In the genomic region with DNA sequence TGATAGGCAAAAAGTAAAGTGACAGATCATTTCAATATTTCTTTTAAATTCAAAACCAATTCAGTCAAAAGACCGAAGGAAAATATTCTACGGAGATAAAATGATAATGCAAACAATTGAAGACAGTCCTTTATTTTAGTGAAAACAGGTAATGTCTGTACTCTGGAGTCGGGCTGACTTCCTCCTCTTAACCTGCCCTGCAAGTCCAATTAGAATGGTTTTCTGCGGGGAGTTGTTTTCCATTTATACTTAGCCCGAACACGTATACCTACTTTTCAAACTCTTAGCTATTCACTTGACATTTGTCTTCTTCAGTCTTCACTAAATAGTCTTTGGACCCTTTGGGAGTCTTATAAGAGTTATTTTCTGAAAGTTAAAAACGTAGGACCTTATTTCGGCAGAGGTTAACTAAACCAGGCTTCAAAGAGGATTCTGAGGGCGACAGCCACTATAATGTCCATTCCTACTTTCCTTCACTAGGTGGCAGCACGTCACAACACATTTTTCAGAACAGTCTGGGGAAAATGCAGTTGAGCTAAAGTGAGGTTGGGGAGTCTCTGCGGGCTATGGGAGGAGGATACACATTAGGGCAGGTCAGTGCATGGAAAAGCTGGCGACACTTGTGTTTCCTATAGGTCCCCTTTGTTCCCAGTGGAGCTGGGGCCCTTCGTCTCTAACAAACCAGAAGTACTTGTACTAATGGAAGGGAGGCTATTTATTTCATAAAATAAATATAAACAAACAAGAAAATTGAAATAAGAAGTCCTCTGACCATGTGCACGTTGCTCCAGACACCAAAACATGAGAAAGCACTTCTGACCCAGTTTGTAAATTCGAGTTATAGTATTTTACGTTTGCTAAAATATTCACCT, we compare ENCODE assay signal across 8 cellular contexts.
DNase-seq lines count a peak whose midpoint lies in the region; ATAC-seq, FAIRE-seq and TF ChIP-seq lines count a peak whose summit lies in the region.

No MANE protein-coding gene starts in this region.

- H3K9ac ChIP-seq in SK-N-MC (ENCODE audit: insufficient read length), result no peak overlapping the region
- no peak overlapping the region for H3K9ac ChIP-seq in kidney (ENCODE audit: low read length in 2 of 2)

- no peak overlapping the region for H3K27ac ChIP-seq in SK-N-MC
- H3K27ac ChIP-seq in breast epithelium, result peak overlapping the region in 1 of 2 donors; percentile 41
- H3K27ac ChIP-seq in kidney (ENCODE audit: low read depth in 2 of 2, low read length in 2 of 2), result no peak overlapping the region

- no peak for TF ChIP-seq POLR2A in breast epithelium (IDR thresholded peaks at IDR 0.05)

- ATAC-seq in GM21717 (IDR thresholded peaks at IDR 0.05; ENCODE audit: unreplicated experiment), result peak; percentile 76
- no peak for ATAC-seq in HG03565 (IDR thresholded peaks at IDR 0.05; ENCODE audit: unreplicated experiment)

- peak; percentile 76 for DNase-seq in DMS153 (lab: John Stamatoyannopoulos, UW)
- DNase-seq in NCI-H1092 (lab: John Stamatoyannopoulos, UW), result peak; percentile 58
- peak; percentile 8 for DNase-seq in SK-N-MC (ENCODE audit: low read depth, low spot score)
- peak in 1 of 2 donors; percentile 32 for DNase-seq in breast epithelium (ENCODE audit: low spot score in 2 of 2)
- no peak for DNase-seq in kidney
- peak; percentile 27 for DNase-seq in stimulated activated CD4-positive, alpha-beta T cell treated with anti-CD3 and anti-CD28 coated beads, Interleukin-1b, Interleukin-23, amount 100 ng/mL, for 48 hours

- peak; percentile 23 for FAIRE-seq in kidney (lab: Jason Lieb, UNC)

- no peak overlapping the region for H3K4me3 ChIP-seq in SK-N-MC
- H3K4me3 ChIP-seq in breast epithelium, result peak overlapping the region in 2 of 3 donors; percentile 11 to 13
- no peak overlapping the region for H3K4me3 ChIP-seq in kidney (ENCODE audit: low read length in 2 of 2)

- no peaks in the 10 kb centered on the region for H3K9me3 ChIP-seq in SK-N-MC (ENCODE audit: low read depth, low read length)
- H3K9me3 ChIP-seq in breast epithelium, result no peaks in the 10 kb centered on the region
- H3K9me3 ChIP-seq in kidney (ENCODE audit: control insufficient read depth in 1 of 2, low read length in 2 of 2), result no peaks in the 10 kb centered on the region

- H3K36me3 ChIP-seq in SK-N-MC (ENCODE audit: insufficient read depth, low read length) (no peaks in the 10 kb centered on the region), breast epithelium (no peaks in the 10 kb centered on the region), kidney (ENCODE audit: control insufficient read depth in 1 of 2, insufficient read depth in 2 of 2, low read length in 2 of 2) (no peaks in the 10 kb centered on the region)

- peak; percentile 49 to 78 (median 70) for TF ChIP-seq CTCF in breast epithelium (IDR thresholded peaks at IDR 0.05)
- TF ChIP-seq CTCF in kidney (IDR thresholded peaks at IDR 0.05; ENCODE audit: borderline replicate concordance, extremely low read depth, insufficient read depth), result peak; percentile 77

- H3K4me1 ChIP-seq in breast epithelium (no peaks in the 10 kb centered on the region), kidney (ENCODE audit: control insufficient read depth in 1 of 2, insufficient read depth in 1 of 2, low read depth in 1 of 2, low read length in 2 of 2) (no peaks in the 10 kb centered on the region)

- no peaks in the 10 kb centered on the region for H3K27me3 ChIP-seq in breast epithelium

- intact Hi-C loops in breast epithelium (cut with DNase I; ENCODE audit: low total_unique reads), result loop anchor here (10.0 kb wide), 1 partner anchor 469 kb away; the partner anchor contains the start of gene KCNMA1
- intact Hi-C loops in kidney (cut with DNase I), result no loop called here

Comparison
In these comparisons a context has a peak if more than half of its experiments do, and no peak if none do; other contexts are left out.
1. H3K4me3 ChIP-seq: peak in breast epithelium (2 of 3); none in SK-N-MC (single experiment) and kidney (0 of 2).